12 cellular contexts compared by ENCODE assay signal in genomic region chr6:158810149-158811095, GRCh38. TPM values are rescaled to one million over a fixed set of nuclear protein-coding genes. Genes with fewer than 3 reads are reported as not detected.
A peak's percentile ranks its signal among the peaks of the same experiment; 100 is the strongest.
DNase-seq lines count a peak whose midpoint lies in the region; ATAC-seq and TF ChIP-seq lines count a peak whose summit lies in the region.
"Had no signal": no experiment of that assay in that cellular context is flagged by ENCODE, and none has a peak within 500 bp of the region (broad histone marks: within the 10 kb centered on the region; RNA-seq: fewer than 3 reads in every experiment).

No MANE protein-coding gene starts in this region.

- H3K27ac ChIP-seq in left ventricle myocardium inferior (replicated peaks) (peak overlapping the region; percentile 33), PC-9 (peak overlapping the region; percentile 92)
- H3K27ac ChIP-seq: C4-2B, upper lobe of right lung had no signal

- no peaks in the 10 kb centered on the region for H3K9me2 ChIP-seq in PC-9 (ENCODE audit: insufficient read depth)

- H3K9me3 Mint-ChIP-seq in immature natural killer cell (no peaks in the 10 kb centered on the region), type B pancreatic cell (peaks cover 5% of the 10 kb centered on the region)

- H3K4me3 Mint-ChIP-seq in immature natural killer cell, result no peak overlapping the region
- peak overlapping the region; percentile 42 for H3K4me3 Mint-ChIP-seq in type B pancreatic cell

- H3K27me3 Mint-ChIP-seq in immature natural killer cell (ENCODE audit: low read depth in 3 of 3) (peaks cover 2 to 13% (median 12%) of the 10 kb centered on the region in 3 donors), type B pancreatic cell (no peaks in the 10 kb centered on the region)

- POLR2A ChIA-PET in PC-9 (lab: Charles Lee; ENCODE audit: unreplicated experiment), result interaction anchor here (0.6 kb wide), 1 partner anchor 124 kb away, joined by 3 read pairs; no protein-coding TSS in a partner anchor

- no peak for TF ChIP-seq CTCF in left ventricle myocardium inferior (IDR thresholded peaks at IDR 0.05; ENCODE audit: borderline replicate concordance)
- TF ChIP-seq CTCF in PC-9 (conservative IDR thresholded peaks at IDR 0.05), result no peak
- TF ChIP-seq CTCF in type B pancreatic cell (conservative IDR thresholded peaks at IDR 0.05), result no peak

- no peaks in the 10 kb centered on the region for H3K27me3 ChIP-seq in left ventricle myocardium inferior (ENCODE audit: low read depth)
- no peaks in the 10 kb centered on the region for H3K27me3 ChIP-seq in PC-9 (ENCODE audit: insufficient read depth, low read depth)
- H3K27me3 ChIP-seq: upper lobe of right lung had no signal

- intact Hi-C loops in left ventricle myocardium inferior (cut with micrococcal nuclease) (no loop called here), Right ventricle myocardium superior (cut with DNase I) (loop anchor here (10.0 kb wide), 1 partner anchor 106 kb away; no protein-coding TSS in a partner anchor), PC-9 (cut with micrococcal nuclease; ENCODE audit: unreplicated experiment) (no loop called here)

- BruUV-seq in PC-9 (replicated peaks; lab: Mats Ljungman, UMichigan), result no TSS peak

- no peak overlapping the region for H2AFZ ChIP-seq in PC-9

- no peak for ATAC-seq in Right ventricle myocardium superior (ENCODE audit: poor library complexity)
- ATAC-seq: upper lobe of right lung had no signal

- H3K9me3 ChIP-seq in left ventricle myocardium inferior (replicated peaks) (no peaks in the 10 kb centered on the region), PC-9 (ENCODE audit: insufficient read depth, low read depth) (no peaks in the 10 kb centered on the region)
- H3K9me3 ChIP-seq: upper lobe of right lung had no signal

- peaks cover 100% of the 10 kb centered on the region for H3F3A ChIP-seq in PC-9 (ENCODE audit: insufficient read depth, low read depth)

- peaks cover 98% of the 10 kb centered on the region for H3K4me1 ChIP-seq in left ventricle myocardium inferior
- H3K4me1 ChIP-seq in PC-9 (replicated peaks; ENCODE audit: insufficient read depth), result peaks cover 100% of the 10 kb centered on the region

- H3K4me1 Mint-ChIP-seq in immature natural killer cell (peaks cover 95 to 100% of the 10 kb centered on the region in 2 donors), type B pancreatic cell (ENCODE audit: unreplicated experiment) (peaks cover 70% of the 10 kb centered on the region)

- CTCF ChIA-PET in PC-9 (lab: Charles Lee), result no interaction called here

- H3K36me3 Mint-ChIP-seq in immature natural killer cell, result peaks cover 13 to 41% (median 28%) of the 10 kb centered on the region in 3 donors
- H3K36me3 Mint-ChIP-seq in type B pancreatic cell, result peaks cover 62% of the 10 kb centered on the region

- H3K79me2 ChIP-seq in PC-9 (ENCODE audit: low read depth), result peaks cover 100% of the 10 kb centered on the region

- peak overlapping the region in 4 of 6 donors; percentile 13 to 54 (median 32) for H3K27ac Mint-ChIP-seq in immature natural killer cell
- peak overlapping the region; percentile 61 for H3K27ac Mint-ChIP-seq in type B pancreatic cell

- H3K4me3 ChIP-seq in left ventricle myocardium inferior (peak overlapping the region; percentile 8), PC-9 (peak overlapping the region; percentile 86; the same call in 1 of the 2 replicates)
- H3K4me3 ChIP-seq: upper lobe of right lung had no signal

- DNase-seq in left ventricle myocardium inferior (no peak), Right ventricle myocardium superior (no peak), PC-9 (no peak), immature natural killer cell (no peak), type B pancreatic cell (ENCODE audit: extremely low spot score, unreplicated experiment) (no peak), AG08395 (ENCODE audit: low spot score) (no peak), iPS-NIHi11 (ENCODE audit: low spot score) (no peak)
- no peak for DNase-seq in stimulated activated naive CD4-positive, alpha-beta T cell treated with Interleukin-2 at 50 U/mL for 16 hours (lab: John Stamatoyannopoulos, UW)
- DNase-seq: NCI-H2081; stimulated activated CD4-positive, alpha-beta T cell treated with anti-CD3 and anti-CD28 coated beads, Interleukin-4, amount 100 ng/mL, for 4 hours; upper lobe of right lung had no signal

- peaks cover 100% of the 10 kb centered on the region for H4K20me1 ChIP-seq in PC-9 (ENCODE audit: insufficient read depth)

- H3K4me2 ChIP-seq in PC-9, result peak overlapping the region; percentile 98

- peaks cover 8% of the 10 kb centered on the region for H3K36me3 ChIP-seq in left ventricle myocardium inferior
- H3K36me3 ChIP-seq in PC-9 (ENCODE audit: low read depth), result peaks cover 98% of the 10 kb centered on the region

RNA-seq across cellular contexts. Expression of gene EZR, which starts 8.7 kb away (rescaled TPM):
- total RNA-seq in left ventricle myocardium inferior (242 TPM), Right ventricle myocardium superior (197 TPM), PC-9 (2021) (231 and 240 TPM in 2 replicates), type B pancreatic cell (ENCODE audit: low replicate concordance) (166 and 349 TPM in 2 replicates)
- polyA plus RNA-seq in immature natural killer cell, result 100 to 1,000 TPM; 129 to 153 (median 139) TPM
